Comparison of ENCODE assay signal across 14 cellular contexts in genomic region chr9:129400971-129401622, GRCh38.
A peak's percentile ranks its signal among the peaks of the same experiment; 100 is the strongest.
DNase-seq lines count a peak whose midpoint lies in the region; ATAC-seq, FAIRE-seq and TF ChIP-seq lines count a peak whose summit lies in the region.
"Had no signal": no experiment of that assay in that cellular context is flagged by ENCODE, and none has a peak within 500 bp of the region (broad histone marks: within the 10 kb centered on the region; RNA-seq: fewer than 3 reads in every experiment).

No MANE protein-coding gene starts in this region.

- peak overlapping the region; percentile 20; the same call in 1 of the 2 replicates for H2BK12ac ChIP-seq in H1 (ENCODE audit: low read depth, low read length)

- ATAC-seq in GM18858 (IDR thresholded peaks at IDR 0.05; ENCODE audit: unreplicated experiment) (no peak), GM21390 (IDR thresholded peaks at IDR 0.05; ENCODE audit: unreplicated experiment) (no peak)
- ATAC-seq: naive thymus-derived CD8-positive, alpha-beta T cell had no signal

- H3K9ac ChIP-seq in H1 (replicated peaks in 1 of 4; ENCODE audit: extremely low read depth in 1 of 4, low read depth in 3 of 4, low read length in 3 of 4) = no peak overlapping the region

- H3K27ac ChIP-seq in RWPE1 (0 out of 2 replicates have a peak overlapping the region, but pooled peaks have one; percentile 0), H1 (ENCODE audit: low read depth, low read length) (no peak overlapping the region), thyroid gland (peak overlapping the region; percentile 40 to 53 (median 53))
- H3K27ac ChIP-seq: C4-2B had no signal

- H3K4me1 ChIP-seq in H1 (replicated peaks in 1 of 4; ENCODE audit: control insufficient read depth in 3 of 4, insufficient read depth in 4 of 4, low read length in 3 of 4) = peaks cover 5 to 46% (median 18%) of the 10 kb centered on the region in 4 experiments
- H3K4me1 ChIP-seq in thyroid gland = peaks cover 11 to 23% of the 10 kb centered on the region in 2 donors

- FAIRE-seq in H1 (lab: Jason Lieb, UNC) = no peak

- H3K79me2 ChIP-seq in H1 (ENCODE audit: control insufficient read depth in 1 of 2, insufficient read depth in 2 of 2, low read length in 2 of 2) = no peaks in the 10 kb centered on the region

- H3K9me3 Mint-ChIP-seq in nephron = no peaks in the 10 kb centered on the region
- H3K9me3 Mint-ChIP-seq: naive thymus-derived CD8-positive, alpha-beta T cell had no signal

- H3K79me1 ChIP-seq in H1 (ENCODE audit: low read depth, low read length) = no peaks in the 10 kb centered on the region

- H3K36me3 ChIP-seq in H1 (ENCODE audit: control insufficient read depth in 2 of 4, insufficient read depth in 4 of 4, low read length in 3 of 4) (no peaks in the 10 kb centered on the region), thyroid gland (no peaks in the 10 kb centered on the region)

- CTCF ChIA-PET in RWPE1 (lab: Yijun Ruan, JAX) = interaction anchor here (0.6 to 0.7 kb wide), 3 partner anchors 15 to 314 kb away, joined by 3 to 5 read pairs (median 4); no protein-coding TSS in a partner anchor
- CTCF ChIA-PET in H1 (lab: Charles Lee; ENCODE audit: partially characterized antibody) = interaction anchor here (1.2 to 1.3 kb wide), 2 partner anchors 19 to 262 kb away, joined by 3 read pairs; no protein-coding TSS in a partner anchor

- peaks cover under 1% of the 10 kb centered on the region for H3K27me3 Mint-ChIP-seq in nephron (ENCODE audit: low read depth)
- H3K27me3 Mint-ChIP-seq: naive thymus-derived CD8-positive, alpha-beta T cell had no signal

- DNase-seq in RWPE1 (ENCODE audit: low spot score) (no peak), H1 (ENCODE audit: low read depth in 1 of 2, low spot score in 2 of 2) (no peak), thyroid gland (no peak), kidney tubule cell (ENCODE audit: low spot score) (no peak)
- DNase-seq: cerebellar nuclear complex, DMS53, MV-4-11, NCI-H2081, NCI-H526 treated with DMSO at 0.1 percent for 48 hours had no signal

- H3K56ac ChIP-seq in H1 (replicated peaks; ENCODE audit: insufficient read length, low read depth, low read length) = no peak overlapping the region

- peaks cover 19% of the 10 kb centered on the region; the same call in 1 of the 2 replicates for H3K23me2 ChIP-seq in H1 (ENCODE audit: low read depth, low read length)

- H4K91ac ChIP-seq in H1 (replicated peaks; ENCODE audit: insufficient read length, low read length) = no peak overlapping the region

- TF ChIP-seq POLR2A in H1 (IDR thresholded peaks at IDR 0.05; ENCODE audit: control extremely low read depth in 1 of 2, low read depth in 2 of 2, low read length in 2 of 2) (no peak), thyroid gland (IDR thresholded peaks at IDR 0.05) (no peak)

- no peak for TF ChIP-seq EP300 in H1 (IDR thresholded peaks at IDR 0.05; ENCODE audit: borderline replicate concordance in 1 of 2, low read depth in 2 of 2, low read length in 2 of 2)

- no peak overlapping the region for H4K5ac ChIP-seq in H1 (ENCODE audit: insufficient read length, low read depth, low read length)

- intact Hi-C loops in thyroid gland (cut with DNase I) = no loop called here

- H2AFZ ChIP-seq in H1 (ENCODE audit: low read length) = no peak overlapping the region

- no peak overlapping the region for H4K8ac ChIP-seq in H1 (ENCODE audit: extremely low read depth, insufficient read depth, low read length)

- no peak overlapping the region for H2BK120ac ChIP-seq in H1 (replicated peaks; ENCODE audit: low read depth, low read length)

- no peak overlapping the region; a peak in 1 of 4 replicates for H3K4me2 ChIP-seq in H1 (ENCODE audit: insufficient read depth in 1 of 2, low read depth in 2 of 2, low read length in 2 of 2)

- no peak overlapping the region; the same call in 1 of the 2 replicates for H2BK5ac ChIP-seq in H1 (ENCODE audit: low read depth, low read length)

- peak overlapping the region in 2 of 3 experiments; percentile 48 to 81 for H3K27ac Mint-ChIP-seq in nephron

- H3K18ac ChIP-seq in H1 (ENCODE audit: extremely low read depth, low read length) = peak overlapping the region; percentile 51

- no peak overlapping the region for H3K23ac ChIP-seq in H1 (ENCODE audit: insufficient read length)

- peaks cover 0 to 3% (median 0%) of the 10 kb centered on the region in 4 experiments; a peak in 1 of 7 replicates for H3K27me3 ChIP-seq in H1 (replicated peaks in 1 of 4; ENCODE audit: control insufficient read depth in 3 of 4, extremely low read depth in 1 of 4, insufficient read depth in 3 of 4, low read length in 3 of 4)
- H3K27me3 ChIP-seq in thyroid gland = no peaks in the 10 kb centered on the region

- no peak overlapping the region for H2BK20ac ChIP-seq in H1 (ENCODE audit: low read length)

- H3K4me3 Mint-ChIP-seq in nephron = no peak overlapping the region
- H3K4me3 Mint-ChIP-seq: naive thymus-derived CD8-positive, alpha-beta T cell had no signal

- H2AK5ac ChIP-seq in H1 (ENCODE audit: low read depth, low read length) = no peak overlapping the region

- no peak overlapping the region for H3K4me3 ChIP-seq in H1 (ENCODE audit: extremely low read depth in 1 of 4, insufficient read depth in 2 of 4, low read depth in 3 of 4, low read length in 4 of 4)
- no peak overlapping the region for H3K4me3 ChIP-seq in thyroid gland (replicated peaks in 1 of 3)

- TF ChIP-seq CTCF in RWPE1 (conservative IDR thresholded peaks at IDR 0.05; ENCODE audit: low read depth) (no peak), H1 (IDR thresholded peaks at IDR 0.05; ENCODE audit: control extremely low read depth in 1 of 3, insufficient read depth in 1 of 3, low read depth in 1 of 3, low read length in 3 of 3) (no peak), nephron (IDR thresholded peaks at IDR 0.05; ENCODE audit: unreplicated experiment in 3 of 3) (no peak), thyroid gland (IDR thresholded peaks at IDR 0.05) (no peak)

- H3K4me1 Mint-ChIP-seq in nephron = peaks cover 30% of the 10 kb centered on the region

- H3K9me3 ChIP-seq in H1 (ENCODE audit: insufficient read depth in 2 of 2, low read depth in 1 of 2, low read length in 1 of 2) = no peaks in the 10 kb centered on the region
- no peaks in the 10 kb centered on the region for H3K9me3 ChIP-seq in thyroid gland

- 81% methylated on average over 13 of the region's 17 CpGs; no CpG with 5 or more reads in 1 of the 2 experiments for WGBS in H1 (ENCODE audit: extremely low coverage in 1 of 2, insufficient coverage in 1 of 2, insufficient read length in 1 of 2, insufficient replicate concordance in 2 of 2, low coverage in 1 of 2, low lambda C conversion rate in 2 of 2, missing lambda C conversion rate in 1 of 2), 2 experiments
- 84 to 87% methylated on average over 12 to 16 of the region's 17 CpGs for WGBS in thyroid gland, 2 donors

- H2BK15ac ChIP-seq in H1 (ENCODE audit: low read length) = no peak overlapping the region

- H3K14ac ChIP-seq in H1 (ENCODE audit: insufficient read length) = no peak overlapping the region

- POLR2A ChIA-PET in RWPE1 (lab: Yijun Ruan, JAX; ENCODE audit: low non-redundant PET) (no interaction called here), H1 (lab: Charles Lee; ENCODE audit: partially characterized antibody) (interaction anchor here (0.5 to 3.1 kb wide), 8 partner anchors 18 to 1247 kb away, joined by 3 to 11 read pairs (median 4); no protein-coding TSS in a partner anchor)

- TF ChIP-seq RAD21 in H1 (IDR thresholded peaks at IDR 0.05 in 1 of 2, conservative IDR thresholded peaks at IDR 0.05 in 1 of 2; ENCODE audit: low read depth in 2 of 2, low read length in 2 of 2) = no peak

- H4K20me1 ChIP-seq in H1 (replicated peaks in 1 of 2; ENCODE audit: control insufficient read depth in 1 of 2, insufficient read depth in 2 of 2, low read length in 2 of 2) = peaks cover 0 to 2% of the 10 kb centered on the region in 2 experiments

- H3K4ac ChIP-seq in H1 (replicated peaks; ENCODE audit: insufficient read length, low read depth, low read length) = no peak overlapping the region

- no peaks in the 10 kb centered on the region for H3K36me3 Mint-ChIP-seq in nephron (ENCODE audit: low read depth)
- H3K36me3 Mint-ChIP-seq: naive thymus-derived CD8-positive, alpha-beta T cell had no signal

TF ChIP-seq in H1, 55 proteins besides CTCF, POLR2A, EP300 and RAD21 (continues in another document):
- TF ChIP-seq CHD2 (IDR thresholded peaks at IDR 0.05; ENCODE audit: low read length) (no peak), ZNF274 (IDR thresholded peaks at IDR 0.05; ENCODE audit: borderline replicate concordance, extremely low read depth, low read length) (no peak), CREB1 (IDR thresholded peaks at IDR 0.05) (no peak), RBBP5 (IDR thresholded peaks at IDR 0.05; ENCODE audit: borderline replicate concordance, low read depth, low read length) (no peak), HDAC6 (IDR thresholded peaks at IDR 0.05; ENCODE audit: low read depth, low read length) (no peak), MAFK (IDR thresholded peaks at IDR 0.05; ENCODE audit: low read depth, low read length) (no peak), BACH1 (IDR thresholded peaks at IDR 0.05; ENCODE audit: low read length) (no peak), CBX5 (IDR thresholded peaks at IDR 0.05; ENCODE audit: low read depth, low read length) (no peak), SAP30 (IDR thresholded peaks at IDR 0.05; ENCODE audit: insufficient read depth, insufficient replicate concordance, low read length) (no peak), RNF2 (IDR thresholded peaks at IDR 0.05; ENCODE audit: borderline replicate concordance, low read depth, low read length, missing control alignments, poor library complexity, severe bottlenecking) (no peak), POLR2AphosphoS5 (IDR thresholded peaks at IDR 0.05; ENCODE audit: low read depth, low read length) (no peak), TAF7 (optimal IDR thresholded peaks at IDR 0.05; ENCODE audit: borderline replicate concordance, low read depth, low read length) (no peak), CTBP2 (IDR thresholded peaks at IDR 0.05; ENCODE audit: borderline replicate concordance, insufficient read depth, insufficient read length, low read length) (no peak), SIRT6 (IDR thresholded peaks at IDR 0.05; ENCODE audit: low read length) (no peak)
